In genomic region chr12:79420146-79420618, GRCh38 we compare ENCODE assay signal across 1 cellular context.
TF ChIP-seq lines count a peak whose summit lies in the region.

No MANE protein-coding gene starts in this region.

TF ChIP-seq in Ishikawa, 13 proteins besides CTCF, POLR2A, EP300 and RAD21 (continued from another document):
- TF ChIP-seq USF1 (IDR thresholded peaks at IDR 0.05) (no peak), MAX (IDR thresholded peaks at IDR 0.05) (peak; percentile 37), YY1 (IDR thresholded peaks at IDR 0.05; ENCODE audit: low read depth) (no peak), TEAD4 (IDR thresholded peaks at IDR 0.05) (peak; percentile 27; the same call in 1 of the 2 replicates), NFIC (IDR thresholded peaks at IDR 0.05) (peak; percentile 12; the same call in 1 of the 2 replicates), ZBTB7A (IDR thresholded peaks at IDR 0.05; ENCODE audit: low read depth) (no peak), CEBPB (IDR thresholded peaks at IDR 0.05) (no peak), EGR1 (IDR thresholded peaks at IDR 0.05) (no peak)
